ENCODE assay signal across 10 cellular contexts in the genomic region with DNA sequence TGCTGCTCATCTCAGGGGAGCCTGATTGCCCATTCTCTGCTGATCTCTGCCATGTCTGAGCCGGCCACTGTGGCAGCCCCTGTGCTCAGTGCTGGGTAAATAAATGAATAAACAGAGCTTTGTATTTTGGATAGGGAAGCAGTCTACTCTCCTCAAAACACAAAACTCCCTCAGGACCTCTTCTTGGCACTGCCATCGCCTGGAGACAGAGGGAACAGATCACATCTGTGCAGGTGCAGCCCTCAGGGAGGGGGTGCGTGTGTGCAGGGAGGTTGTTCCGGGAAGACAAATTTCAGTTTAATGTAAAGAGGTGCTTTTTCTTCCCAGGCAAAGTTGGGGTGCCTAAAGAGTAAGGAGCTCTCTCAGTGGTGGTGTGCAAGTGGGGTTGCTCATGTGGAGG. TPM values are rescaled to one million over a fixed set of nuclear protein-coding genes. Genes with fewer than 3 reads are reported as not detected.
DNase-seq lines count a peak whose midpoint lies in the region; ATAC-seq and TF ChIP-seq lines count a peak whose summit lies in the region.
"Had no signal": no experiment of that assay in that cellular context is flagged by ENCODE, and none has a peak within 500 bp of the region (broad histone marks: within the 10 kb centered on the region; RNA-seq: fewer than 3 reads in every experiment).

No MANE protein-coding gene starts in this region.

- no peak overlapping the region for H3K14ac ChIP-seq in IMR-90 (replicated peaks; ENCODE audit: low read depth, low read length)

- H3K27me3 ChIP-seq in IMR-90 (ENCODE audit: control insufficient read depth, insufficient read depth, low read length), result no peaks in the 10 kb centered on the region
- H3K27me3 ChIP-seq in adrenal gland, result no peaks in the 10 kb centered on the region
- H3K27me3 ChIP-seq in naive thymus-derived CD4-positive, alpha-beta T cell (ENCODE audit: control insufficient read depth in 2 of 2, insufficient read depth in 2 of 2, low read length in 2 of 2), result no peaks in the 10 kb centered on the region
- H3K27me3 ChIP-seq in aorta (ENCODE audit: control insufficient read depth in 1 of 2, insufficient read depth in 2 of 2, low read length in 1 of 2), result no peaks in the 10 kb centered on the region

- no peak overlapping the region for H2BK15ac ChIP-seq in IMR-90 (ENCODE audit: low read depth, low read length)

- H4K20me1 ChIP-seq in IMR-90 (ENCODE audit: insufficient read depth, low read length), result no peaks in the 10 kb centered on the region

- no peak overlapping the region for H3K9ac ChIP-seq in IMR-90 (ENCODE audit: low read depth, low read length)

- H2AFZ ChIP-seq in IMR-90 (replicated peaks; ENCODE audit: low read length, poor library complexity), result peak overlapping the region; percentile 89

- peak; percentile 38 for DNase-seq in COR-L47 (lab: John Stamatoyannopoulos, UW)
- DNase-seq in IMR-90, result no peak
- no peak for DNase-seq in adrenal gland
- no peak for DNase-seq in naive thymus-derived CD4-positive, alpha-beta T cell
- DNase-seq in EL, result no peak
- DNase-seq in aorta, result no peak
- no peak for DNase-seq in SW 1271 (lab: John Stamatoyannopoulos, UW)

- H2BK20ac ChIP-seq in IMR-90 (ENCODE audit: low read depth, low read length), result no peak overlapping the region

- H3K4me1 Mint-ChIP-seq in naive thymus-derived CD4-positive, alpha-beta T cell, result peaks cover 6 to 31% (median 21%) of the 10 kb centered on the region in 7 donors

- CTCF ChIA-PET in IMR-90 (lab: Yijun Ruan, JAX), result interaction anchor here (1.7 kb wide), 1 partner anchor 24 kb away, joined by 5 read pairs; no protein-coding TSS in a partner anchor
- CTCF ChIA-PET in naive thymus-derived CD4-positive, alpha-beta T cell (lab: Charles Lee), result interaction anchor here (0.6 to 4.1 kb wide), 6 partner anchors 10 to 698 kb away, joined by 6 to 38 read pairs (median 14); a partner anchor contains a TSS

- in situ Hi-C loops in IMR-90 (cut with MboI; ENCODE audit: low sequenced_read_pairs), result no loop called here

- peak overlapping the region; percentile 50 for H4K91ac ChIP-seq in IMR-90 (ENCODE audit: insufficient read depth, low read depth, low read length)

- no peaks in the 10 kb centered on the region for H3K9me3 ChIP-seq in IMR-90 (ENCODE audit: control insufficient read depth, insufficient read depth, low read length)
- no peaks in the 10 kb centered on the region for H3K9me3 ChIP-seq in adrenal gland (replicated peaks in 1 of 3)
- no peaks in the 10 kb centered on the region for H3K9me3 ChIP-seq in naive thymus-derived CD4-positive, alpha-beta T cell (ENCODE audit: control insufficient read depth in 2 of 3, low read length in 3 of 3)
- H3K9me3 ChIP-seq in aorta (ENCODE audit: control insufficient read depth, low read length), result no peaks in the 10 kb centered on the region

- no peak overlapping the region for H3K18ac ChIP-seq in IMR-90 (ENCODE audit: low read depth, low read length)

- H3K9me3 Mint-ChIP-seq in naive thymus-derived CD4-positive, alpha-beta T cell, result no peaks in the 10 kb centered on the region

- no peak for TF ChIP-seq POLR2A in IMR-90 (IDR thresholded peaks at IDR 0.05; ENCODE audit: low read depth, low read length)
- TF ChIP-seq POLR2A in adrenal gland (IDR thresholded peaks at IDR 0.05), result no peak

- H3K27ac Mint-ChIP-seq in naive thymus-derived CD4-positive, alpha-beta T cell, result peak overlapping the region in 5 of 9 donors; percentile 21 to 67 (median 43)

- POLR2A ChIA-PET in IMR-90 (lab: Charles Lee; ENCODE audit: unreplicated experiment), result no interaction called here
- POLR2A ChIA-PET in naive thymus-derived CD4-positive, alpha-beta T cell (lab: Charles Lee), result interaction anchor here (0.6 to 28.2 kb wide), 14 partner anchors 13 to 120 kb away, joined by 3 to 738 read pairs (median 6); a partner anchor contains a TSS

- H2AK9ac ChIP-seq in IMR-90 (replicated peaks; ENCODE audit: low read depth, low read length, poor library complexity), result peak overlapping the region; percentile 92

- no peak overlapping the region for H4K8ac ChIP-seq in IMR-90 (ENCODE audit: low read depth in 2 of 2, low read length in 2 of 2)

- H3K9me1 ChIP-seq in IMR-90 (ENCODE audit: insufficient read depth, low read length), result peaks cover 19% of the 10 kb centered on the region

- H3K27me3 Mint-ChIP-seq in naive thymus-derived CD4-positive, alpha-beta T cell, result no peaks in the 10 kb centered on the region

- no CpG with 5 or more reads among the region's 4 CpGs for WGBS in IMR-90 (ENCODE audit: extremely low coverage in 2 of 2, insufficient read length in 1 of 2), 2 experiments
- 53 to 73% (median 62%) methylated on average over 4 of the region's 4 CpGs for WGBS in adrenal gland, 4 donors
- WGBS in aorta, 2 donors, result 68 to 75% methylated on average over 4 of the region's 4 CpGs

- H3K36me3 Mint-ChIP-seq in naive thymus-derived CD4-positive, alpha-beta T cell, result no peaks in the 10 kb centered on the region

- H3K4ac ChIP-seq in IMR-90 (ENCODE audit: low read depth, low read length), result no peak overlapping the region

- H3K27ac ChIP-seq in IMR-90 (ENCODE audit: insufficient read depth, low read length) (no peak overlapping the region), adrenal gland (peak overlapping the region in 4 of 5 donors; percentile 68 to 95 (median 88)), aorta (ENCODE audit: low read depth in 1 of 2, low read length in 2 of 2) (no peak overlapping the region)
- no peak overlapping the region for H3K27ac ChIP-seq in naive thymus-derived CD4-positive, alpha-beta T cell (ENCODE audit: low read depth, low read length)

- intact Hi-C loops in IMR-90 (cut with micrococcal nuclease) (no loop called here), adrenal gland (cut with DNase I) (no loop called here), aorta (cut with DNase I) (no loop called here)
- intact Hi-C loops in naive thymus-derived CD4-positive, alpha-beta T cell (cut with micrococcal nuclease), result no loop called here

- H3K23ac ChIP-seq in IMR-90 (ENCODE audit: low read depth, low read length), result no peak overlapping the region

- TF ChIP-seq RAD21 in IMR-90 (IDR thresholded peaks at IDR 0.05; ENCODE audit: low read length), result no peak

- H3K4me3 ChIP-seq in IMR-90 (ENCODE audit: insufficient read depth, low read depth, low read length) (no peak overlapping the region), adrenal gland (peak overlapping the region in 1 of 4 donors; percentile 60), aorta (ENCODE audit: low read length in 2 of 2) (no peak overlapping the region)
- no peak overlapping the region for H3K4me3 ChIP-seq in naive thymus-derived CD4-positive, alpha-beta T cell (ENCODE audit: low read length)

- peak overlapping the region; percentile 68; the same call in 1 of the 2 replicates for H2BK120ac ChIP-seq in IMR-90 (ENCODE audit: low read depth, low read length)

- H3K56ac ChIP-seq in IMR-90 (ENCODE audit: extremely low read depth, insufficient read depth, low read length), result no peak overlapping the region

- H3K4me2 ChIP-seq in IMR-90 (ENCODE audit: low read depth, low read length), result no peak overlapping the region

- TF ChIP-seq CTCF in IMR-90 (conservative IDR thresholded peaks at IDR 0.05; ENCODE audit: low read depth, low read length), result no peak
- no peak for TF ChIP-seq CTCF in adrenal gland (IDR thresholded peaks at IDR 0.05)

- peaks cover 2% of the 10 kb centered on the region; the same call in 1 of the 2 replicates for H3K36me3 ChIP-seq in IMR-90 (ENCODE audit: control insufficient read depth, insufficient read depth, low read length)
- peaks cover 0 to 7% of the 10 kb centered on the region in 2 donors for H3K36me3 ChIP-seq in adrenal gland (replicated peaks in 1 of 2)
- H3K36me3 ChIP-seq in naive thymus-derived CD4-positive, alpha-beta T cell (ENCODE audit: control insufficient read depth in 2 of 3, insufficient read depth in 3 of 3, low read length in 3 of 3), result peaks cover 0 to 6% (median 0%) of the 10 kb centered on the region in 3 experiments
- H3K36me3 ChIP-seq in aorta (ENCODE audit: control insufficient read depth in 1 of 2, insufficient read depth in 2 of 2, low read length in 1 of 2), result no peaks in the 10 kb centered on the region

- peaks cover 0 to 36% of the 10 kb centered on the region in 2 experiments; a peak in 2 of 4 replicates for H3K79me1 ChIP-seq in IMR-90 (ENCODE audit: low read depth in 1 of 2, low read length in 2 of 2)

- no peak overlapping the region for H4K5ac ChIP-seq in IMR-90 (ENCODE audit: low read depth, low read length)

- no TSS peak for BruUV-seq in IMR-90 (replicated peaks; lab: Mats Ljungman, UMichigan)

- dilution Hi-C loops in IMR-90 (cut with HindIII; ENCODE audit: low sequenced_read_pairs, unreplicated experiment), result no loop called here

- no peak for ATAC-seq in IMR-90 (ENCODE audit: low read depth)
- no peak for ATAC-seq in naive thymus-derived CD4-positive, alpha-beta T cell
- ATAC-seq in GM21717 (IDR thresholded peaks at IDR 0.05; ENCODE audit: unreplicated experiment), result no peak
- no peak for ATAC-seq in aorta (ENCODE audit: low FRiP score)

- peaks cover 18% of the 10 kb centered on the region for H3K4me1 ChIP-seq in IMR-90 (ENCODE audit: control insufficient read depth, insufficient read depth, low read length)
- H3K4me1 ChIP-seq in adrenal gland (replicated peaks in 1 of 2), result peaks cover 31 to 49% of the 10 kb centered on the region in 2 donors
- H3K4me1 ChIP-seq in naive thymus-derived CD4-positive, alpha-beta T cell (ENCODE audit: control insufficient read depth in 2 of 2, insufficient read depth in 2 of 2, low read length in 2 of 2), result peaks cover 8 to 16% of the 10 kb centered on the region in 2 donors
- H3K4me1 ChIP-seq in aorta (ENCODE audit: control insufficient read depth in 1 of 2, insufficient read depth in 2 of 2, low read length in 2 of 2), result no peaks in the 10 kb centered on the region

- H2AK5ac ChIP-seq in IMR-90 (ENCODE audit: low read depth, low read length), result peak overlapping the region; percentile 51; the same call in 1 of the 2 replicates

- peak overlapping the region; percentile 68 to 93 (median 91) for H3K4me3 Mint-ChIP-seq in naive thymus-derived CD4-positive, alpha-beta T cell

- H2BK5ac ChIP-seq in IMR-90 (ENCODE audit: low read depth, low read length, poor library complexity, severe bottlenecking), result no peak overlapping the region

RNA-seq across cellular contexts. Expression of a gene that starts 7.7 kb away (rescaled TPM):
- total RNA-seq in IMR-90 (2012; rRNA removed), result 0.18 TPM in 1 of 2 replicates, not detected in the other
- polyA plus RNA-seq in IMR-90 (2012; rRNA removed), result 0.53 and 0.59 TPM in 2 replicates
- 0.62 and 1.0 TPM in 2 replicates for polyA plus RNA-seq in IMR-90 (2012; cell fraction: cytosol; rRNA removed)
- polyA plus RNA-seq in IMR-90 (2012; cell fraction: nucleus; rRNA removed; ENCODE audit: low replicate concordance), result 1.8 and 3.7 TPM in 2 replicates
- 10 to 100 TPM; 19.4 to 34.5 (median 26.3) TPM for total RNA-seq in adrenal gland
- polyA plus RNA-seq in adrenal gland, result 10 to 100 TPM in 2 of 3 donors, 1 to 10 TPM in 1; 5.8 to 58.2 (median 30.0) TPM
- 1 to 10 TPM in 3 of 5 experiments, under 1 TPM in 2; 0.48 to 2.0 (median 1.4) TPM for total RNA-seq in naive thymus-derived CD4-positive, alpha-beta T cell
- polyA plus RNA-seq in naive thymus-derived CD4-positive, alpha-beta T cell, result not detected
- 10 to 100 TPM in 1 of 2 donors, 1 to 10 TPM in 1; 9.6 to 11.8 TPM for total RNA-seq in aorta
- 1 to 10 TPM; 3.6 to 3.8 TPM for polyA plus RNA-seq in aorta

RNA-seq across cellular contexts. Expression of a gene that starts 11.7 kb away (rescaled TPM):
- not detected in 2 replicates for total RNA-seq in IMR-90 (2012; rRNA removed)
- polyA plus RNA-seq in IMR-90 (2012; rRNA removed), result not detected in 2 replicates
- not detected in 2 replicates for polyA plus RNA-seq in IMR-90 (2012; cell fraction: cytosol; rRNA removed)
- polyA plus RNA-seq in IMR-90 (2012; cell fraction: nucleus; rRNA removed; ENCODE audit: low replicate concordance), result 0.05 TPM in 1 of 2 replicates, not detected in the other
- 1 to 10 TPM in 6 of 8 donors, under 1 TPM in 2; 0.30 to 2.7 (median 1.9) TPM for total RNA-seq in adrenal gland
- polyA plus RNA-seq in adrenal gland, result 1 to 10 TPM in 2 of 3 donors, under 1 TPM in 1; 0.46 to 2.9 (median 1.2) TPM
- 100 to 1,000 TPM; 245 to 509 (median 469) TPM for total RNA-seq in naive thymus-derived CD4-positive, alpha-beta T cell
- 1,000 to 10,000 TPM in 1 of 2 donors, 100 to 1,000 TPM in 1; 897 to 1,109 TPM for polyA plus RNA-seq in naive thymus-derived CD4-positive, alpha-beta T cell
- total RNA-seq in aorta, result 1 to 10 TPM; 2.4 to 4.6 TPM
- polyA plus RNA-seq in aorta, result 1 to 10 TPM in 1 of 2 donors, under 1 TPM in 1; 0.18 to 1.6 TPM
- total RNA-seq: H4 had no signal

RNA-seq across cellular contexts. Expression of a gene that starts 17.1 kb away (rescaled TPM):
- total RNA-seq in IMR-90 (2012; rRNA removed) (574 and 716 TPM in 2 replicates), adrenal gland (100 to 1,000 TPM; 187 to 672 (median 200) TPM), aorta (100 to 1,000 TPM; 102 to 108 TPM)
- polyA plus RNA-seq in IMR-90 (2012; rRNA removed) (376 and 469 TPM in 2 replicates), adrenal gland (100 to 1,000 TPM; 196 to 312 (median 294) TPM), aorta (100 to 1,000 TPM; 127 to 141 TPM)
- polyA plus RNA-seq in IMR-90 (2012; cell fraction: cytosol; rRNA removed), result 293 and 465 TPM in 2 replicates
- polyA plus RNA-seq in IMR-90 (2012; cell fraction: nucleus; rRNA removed; ENCODE audit: low replicate concordance), result 87.9 and 110 TPM in 2 replicates
- 100 to 1,000 TPM in 3 of 5 experiments, 10 to 100 TPM in 2; 82.6 to 182 (median 104) TPM for total RNA-seq in naive thymus-derived CD4-positive, alpha-beta T cell
- polyA plus RNA-seq in naive thymus-derived CD4-positive, alpha-beta T cell, result 100 to 1,000 TPM; 185 to 189 TPM

RNA-seq across cellular contexts. Expression of a gene that starts 17.2 kb away (rescaled TPM):
- total RNA-seq in IMR-90 (2012; rRNA removed) (10.0 and 10.8 TPM in 2 replicates), adrenal gland (10 to 100 TPM in 6 of 8 donors, 1 to 10 TPM in 2; 2.1 to 27.1 (median 16.3) TPM), aorta (10 to 100 TPM; 18.0 to 24.3 TPM)
- polyA plus RNA-seq in IMR-90 (2012; rRNA removed) (22.7 and 23.4 TPM in 2 replicates), adrenal gland (10 to 100 TPM; 10.2 to 57.7 (median 34.6) TPM), aorta (10 to 100 TPM; 10.4 to 21.0 TPM)
- 16.5 and 16.6 TPM in 2 replicates for polyA plus RNA-seq in IMR-90 (2012; cell fraction: cytosol; rRNA removed)
- 62.6 and 77.9 TPM in 2 replicates for polyA plus RNA-seq in IMR-90 (2012; cell fraction: nucleus; rRNA removed; ENCODE audit: low replicate concordance)
- 10 to 100 TPM; 15.9 to 29.6 (median 21.4) TPM for total RNA-seq in naive thymus-derived CD4-positive, alpha-beta T cell
- 1 to 10 TPM; 5.9 to 6.1 TPM for polyA plus RNA-seq in naive thymus-derived CD4-positive, alpha-beta T cell

RNA-seq across cellular contexts. Expression of a gene that starts 30.4 kb away (rescaled TPM):
- total RNA-seq in IMR-90 (2012; rRNA removed) (not detected in 2 replicates), adrenal gland (not detected), aorta (not detected)
- polyA plus RNA-seq in IMR-90 (2012; rRNA removed) (not detected in 2 replicates), adrenal gland (not detected), aorta (not detected)
- polyA plus RNA-seq in IMR-90 (2012; cell fraction: cytosol; rRNA removed), result not detected in 2 replicates
- polyA plus RNA-seq in IMR-90 (2012; cell fraction: nucleus; rRNA removed; ENCODE audit: low replicate concordance), result 0.04 TPM in 1 of 2 replicates, not detected in the other
- total RNA-seq in naive thymus-derived CD4-positive, alpha-beta T cell, result not detected
- under 1 TPM in 1 of 2 donors, not detected in 1; 0.25 TPM for polyA plus RNA-seq in naive thymus-derived CD4-positive, alpha-beta T cell
- total RNA-seq: H4 had no signal
- polyA plus RNA-seq: keratinocyte had no signal

Comparison
In these comparisons a context has a peak if more than half of its experiments do, and no peak if none do; other contexts are left out.
1. H3K27ac ChIP-seq: peak in adrenal gland (4 of 5); none in IMR-90 (single experiment), naive thymus-derived CD4-positive, alpha-beta T cell (single experiment) and aorta (0 of 2).
2. RNA of a gene that starts 11.7 kb away (total RNA-seq): 245 to 509 TPM in naive thymus-derived CD4-positive, alpha-beta T cell; 2.4 to 4.6 TPM in aorta, 0.30 to 2.7 TPM in adrenal gland and not detected in IMR-90; every median in the first group is over 10 times any median in the second.